ENCODE assay signal across 8 cellular contexts in genomic region chr1:234731371-234732085, GRCh38.
DNase-seq lines count a peak whose midpoint lies in the region; ATAC-seq lines count a peak whose summit lies in the region.

No MANE protein-coding gene starts in this region.

- H3K9me3 Mint-ChIP-seq in activated T-cell treated with anti-CD3 and anti-CD28 coated beads, Interleukin-2, amount 50 U/mL, for 72 hours: no peaks in the 10 kb centered on the region

- 90 to 93% methylated on average over 8 to 9 of the region's 11 CpGs for WGBS in mesodermal cell (ENCODE audit: insufficient coverage in 2 of 2), 2 experiments

- no peaks in the 10 kb centered on the region for H3K27me3 ChIP-seq in BLaER1 treated with 17β-estradiol and CSF1 and Interleukin-3, amounts not matched to agents 10 nM and 100 nM

- no peaks in the 10 kb centered on the region for H3K9me3 ChIP-seq in BLaER1 treated with 17β-estradiol and CSF1 and Interleukin-3, amounts not matched to agents 10 nM and 100 nM (replicated peaks in 1 of 11)
- H3K9me3 ChIP-seq in mesodermal cell (ENCODE audit: control insufficient read depth, low read length): no peaks in the 10 kb centered on the region

- in situ Hi-C loops in ACHN (cut with HindIII; ENCODE audit: low pct_ligation_motif_present, low pct_unique_long_range_greater_than_20kb, low sequenced_read_pairs): loop anchor here (25.0 kb wide), 1 partner anchor 106 kb away; no protein-coding TSS in a partner anchor

- H3K4me1 Mint-ChIP-seq in activated T-cell treated with anti-CD3 and anti-CD28 coated beads, Interleukin-2, amount 50 U/mL, for 72 hours (ENCODE audit: low read depth): peaks cover 73% of the 10 kb centered on the region

- peaks cover 66 to 83% (median 73%) of the 10 kb centered on the region in 10 experiments for H3K4me1 ChIP-seq in BLaER1 treated with 17β-estradiol and CSF1 and Interleukin-3, amounts not matched to agents 10 nM and 100 nM
- H3K4me1 ChIP-seq in mesodermal cell (ENCODE audit: control insufficient read depth, insufficient read depth, low read length, poor library complexity, severe bottlenecking): peaks cover 54% of the 10 kb centered on the region

- peak overlapping the region; percentile 7 to 72 (median 60); a peak in 20 of 22 replicates for H3K27ac ChIP-seq in BLaER1 treated with 17β-estradiol and CSF1 and Interleukin-3, amounts not matched to agents 10 nM and 100 nM
- peak overlapping the region; percentile 71 for H3K27ac ChIP-seq in mesodermal cell (ENCODE audit: low read depth, low read length, severe bottlenecking)

- peak overlapping the region; percentile 67 to 74 for H3K4me3 Mint-ChIP-seq in activated T-cell treated with anti-CD3 and anti-CD28 coated beads, Interleukin-2, amount 50 U/mL, for 72 hours

- no peaks in the 10 kb centered on the region for H4K20me1 ChIP-seq in BLaER1 treated with 17β-estradiol and CSF1 and Interleukin-3, amounts not matched to agents 10 nM and 100 nM

- ATAC-seq in GM19397 (IDR thresholded peaks at IDR 0.05; ENCODE audit: unreplicated experiment): peak; percentile 34
- peak; percentile 52 for ATAC-seq in HG03521 (IDR thresholded peaks at IDR 0.05; ENCODE audit: unreplicated experiment)
- peak; percentile 90 to 91 for ATAC-seq in activated T-cell treated with anti-CD3 and anti-CD28 coated beads, Interleukin-2, amount 50 U/mL, for 72 hours (replicated peaks in 1 of 2)

- H3K4me2 ChIP-seq in BLaER1 treated with 17β-estradiol and CSF1 and Interleukin-3, amounts not matched to agents 10 nM and 100 nM: peak overlapping the region; percentile 59 to 95 (median 91)

- DNase-seq in activated T-cell treated with anti-CD3 and anti-CD28 coated beads, Interleukin-2, amount 50 U/mL, for 72 hours: peak; percentile 60 to 66
- DNase-seq in ACHN (no peak), NCI-H446 treated with DMSO at 0.1 percent for 48 hours (lab: John Stamatoyannopoulos, UW) (no peak), 8988T (no peak)

- H3K9ac ChIP-seq in BLaER1 treated with 17β-estradiol and CSF1 and Interleukin-3, amounts not matched to agents 10 nM and 100 nM: peak overlapping the region in 7 of 11 experiments; percentile 2 to 42 (median 17); a peak in 6 of 22 replicates

- H3K36me3 ChIP-seq in BLaER1 treated with 17β-estradiol and CSF1 and Interleukin-3, amounts not matched to agents 10 nM and 100 nM: no peaks in the 10 kb centered on the region
- H3K36me3 ChIP-seq in mesodermal cell (ENCODE audit: control insufficient read depth, insufficient read depth, low read length): no peaks in the 10 kb centered on the region

- peak overlapping the region; percentile 76 for H3K27ac Mint-ChIP-seq in activated T-cell treated with anti-CD3 and anti-CD28 coated beads, Interleukin-2, amount 50 U/mL, for 72 hours

- no peak overlapping the region for H3K4me3 ChIP-seq in BLaER1 treated with 17β-estradiol and CSF1 and Interleukin-3, amounts not matched to agents 10 nM and 100 nM
- no peak overlapping the region for H3K4me3 ChIP-seq in mesodermal cell (ENCODE audit: extremely low read depth, insufficient read depth, low read length, poor library complexity, severe bottlenecking)

- no peaks in the 10 kb centered on the region for H3K27me3 Mint-ChIP-seq in activated T-cell treated with anti-CD3 and anti-CD28 coated beads, Interleukin-2, amount 50 U/mL, for 72 hours (ENCODE audit: low read depth)

- H3K36me3 Mint-ChIP-seq in activated T-cell treated with anti-CD3 and anti-CD28 coated beads, Interleukin-2, amount 50 U/mL, for 72 hours (ENCODE audit: insufficient read depth in 2 of 2): no peaks in the 10 kb centered on the region

Comparison
In these comparisons a context has a peak if more than half of its experiments do, and no peak if none do; other contexts are left out.
1. ATAC-seq: peak in every context shown above with its lines; median percentile 90 in activated T-cell treated with anti-CD3 and anti-CD28 coated beads, Interleukin-2, amount 50 U/mL, for 72 hours; 52 in HG03521; 34 in GM19397.
2. DNase-seq: peak in activated T-cell treated with anti-CD3 and anti-CD28 coated beads, Interleukin-2, amount 50 U/mL, for 72 hours (2 of 2); none in ACHN (single experiment), NCI-H446 treated with DMSO at 0.1 percent for 48 hours (single experiment) and 8988T (single experiment).